Comparison of ENCODE assay signal across 26 cellular contexts in genomic region chr22:29758959-29759358, GRCh38. TPM values are rescaled to one million over a fixed set of nuclear protein-coding genes. Genes with fewer than 3 reads are reported as not detected.
"Had no signal": no experiment of that assay in that cellular context is flagged by ENCODE, and none has a peak within 500 bp of the region (broad histone marks: within the 10 kb centered on the region; RNA-seq: fewer than 3 reads in every experiment).

No MANE protein-coding gene starts in this region.

- DNase-seq: activated CD4-positive, alpha-beta T cell treated with anti-CD3 and anti-CD28 coated beads, Interleukin-2, amount 10 ng/mL, durations not matched to agents 7 days and 5 days; activated naive CD8-positive, alpha-beta T cell treated with anti-CD3 and anti-CD28 coated beads for 36 hours; activated T-cell treated with anti-CD3 and anti-CD28 coated beads, Interleukin-2, amount 50 U/mL, for 1 hour; amniotic stem cell; caudate nucleus; effector CD4-positive, alpha-beta T cell; kidney; midbrain; natural killer cell; nucleus accumbens; posterior cingulate gyrus; retina; sigmoid colon; SK-N-SH; stimulated activated CD4-positive, alpha-beta T cell treated with anti-CD3 and anti-CD28 coated beads, Interleukin-4, amount 100 ng/mL, for 1 hour; stimulated activated naive CD4-positive, alpha-beta T cell treated with Interleukin-2 at 50 U/mL for 16 hours; T-helper 2 cell; upper lobe of right lung had no signal

- ATAC-seq: activated CD4-positive, CD25-positive, alpha-beta regulatory T cell treated with anti-CD3 and anti-CD28 coated beads, Interleukin-2, amount 50 U/mL, for 24 hours; activated T-helper 17 cell treated with anti-CD3 and anti-CD28 coated beads, Interleukin-2, amount 50 U/mL, for 72 hours; natural killer cell; upper lobe of right lung had no signal

- H3K4me2 ChIP-seq: SK-N-SH had no signal

- H3K4me3 Mint-ChIP-seq: activated CD4-positive, alpha-beta T cell treated with anti-CD3 and anti-CD28 coated beads, Interleukin-2, amount 10 ng/mL, durations not matched to agents 7 days and 5 days; activated naive CD8-positive, alpha-beta T cell treated with anti-CD3 and anti-CD28 coated beads for 36 hours; activated T-helper 17 cell treated with anti-CD3 and anti-CD28 coated beads, Interleukin-2, amount 50 U/mL, for 72 hours; dendritic cell treated with granulocyte-macrophage colony-stimulating factor and Interleukin-4, amounts not matched to agents 40 ng/mL and 50 ng/mL, for 4 days; natural killer cell had no signal

- H3K27ac ChIP-seq: sigmoid colon, upper lobe of right lung, VCaP had no signal

- H3K4me1 Mint-ChIP-seq: activated T-helper 17 cell treated with anti-CD3 and anti-CD28 coated beads, Interleukin-2, amount 50 U/mL, for 72 hours had no signal

- H3K27ac Mint-ChIP-seq: activated naive CD8-positive, alpha-beta T cell treated with anti-CD3 and anti-CD28 coated beads for 36 hours; activated T-helper 17 cell treated with anti-CD3 and anti-CD28 coated beads, Interleukin-2, amount 50 U/mL, for 72 hours; dendritic cell treated with granulocyte-macrophage colony-stimulating factor and Interleukin-4, amounts not matched to agents 40 ng/mL and 50 ng/mL, for 4 days; natural killer cell had no signal

- H3K4me1 ChIP-seq: sigmoid colon, upper lobe of right lung had no signal

- H3K9me3 Mint-ChIP-seq: activated CD4-positive, alpha-beta T cell treated with anti-CD3 and anti-CD28 coated beads, Interleukin-2, amount 10 ng/mL, durations not matched to agents 7 days and 5 days; activated naive CD8-positive, alpha-beta T cell treated with anti-CD3 and anti-CD28 coated beads for 36 hours; activated T-helper 17 cell treated with anti-CD3 and anti-CD28 coated beads, Interleukin-2, amount 50 U/mL, for 72 hours; dendritic cell treated with granulocyte-macrophage colony-stimulating factor and Interleukin-4, amounts not matched to agents 40 ng/mL and 50 ng/mL, for 4 days; natural killer cell had no signal

- H3K9me3 ChIP-seq: sigmoid colon, SK-N-SH, upper lobe of right lung had no signal

- H3K4me3 ChIP-seq: lung, sigmoid colon, upper lobe of right lung had no signal

- H3K27me3 Mint-ChIP-seq: activated CD4-positive, alpha-beta T cell treated with anti-CD3 and anti-CD28 coated beads, Interleukin-2, amount 10 ng/mL, durations not matched to agents 7 days and 5 days; activated naive CD8-positive, alpha-beta T cell treated with anti-CD3 and anti-CD28 coated beads for 36 hours; activated T-helper 17 cell treated with anti-CD3 and anti-CD28 coated beads, Interleukin-2, amount 50 U/mL, for 72 hours; dendritic cell treated with granulocyte-macrophage colony-stimulating factor and Interleukin-4, amounts not matched to agents 40 ng/mL and 50 ng/mL, for 4 days had no signal

- H3K36me3 ChIP-seq: upper lobe of right lung had no signal

- H3K27me3 ChIP-seq: sigmoid colon, upper lobe of right lung had no signal

- H3K9ac ChIP-seq: SK-N-SH had no signal

- H3K36me3 Mint-ChIP-seq: activated naive CD8-positive, alpha-beta T cell treated with anti-CD3 and anti-CD28 coated beads for 36 hours; natural killer cell had no signal

RNA-seq across cellular contexts. Expression of gene CABP7, which starts 39.2 kb away (rescaled TPM):
- total RNA-seq: epithelial cell of proximal tubule, fibroblast of villous mesenchyme, subcutaneous adipose tissue, upper lobe of right lung had no signal
